In genomic region chr2:134465228-134465627, GRCh38 we compare ENCODE assay signal across 15 cellular contexts.
"Had no signal": no experiment of that assay in that cellular context is flagged by ENCODE, and none has a peak within 500 bp of the region (broad histone marks: within the 10 kb centered on the region; RNA-seq: fewer than 3 reads in every experiment).

No MANE protein-coding gene starts in this region.

- H3K27ac ChIP-seq: esophagus squamous epithelium, parathyroid adenoma, psoas muscle, tibial artery, upper lobe of right lung had no signal

- H3K27ac Mint-ChIP-seq: natural killer cell treated with Interleukin-12 subunit alpha and Interleukin-12 subunit beta and Interleukin-15 and Interleukin-18, amount 100 ng/mL, for 72 hours; stimulated activated effector memory CD8-positive, alpha-beta T cell treated with anti-CD3 and anti-CD28 coated beads, Interleukin-12 subunit alpha, Interleukin-12 subunit beta, amount 100 ng/mL, for 72 hours had no signal

- H3K4me1 Mint-ChIP-seq: stimulated activated effector memory CD8-positive, alpha-beta T cell treated with anti-CD3 and anti-CD28 coated beads, Interleukin-12 subunit alpha, Interleukin-12 subunit beta, amount 100 ng/mL, for 72 hours had no signal

- DNase-seq: dermis blood vessel endothelial cell; esophagus squamous epithelium; foreskin fibroblast; mammary epithelial cell; midbrain; occipital lobe; psoas muscle; stimulated activated CD4-positive, alpha-beta T cell treated with anti-CD3 and anti-CD28 coated beads, Interleukin-2, amount 100 ng/mL, for 48 hours; stimulated activated naive CD8-positive, alpha-beta T cell treated with anti-CD3 and anti-CD28 coated beads, Interleukin-15, Interleukin-2, amounts not matched to agents 100 U/mL and 50 U/mL, for 24 hours; upper lobe of right lung had no signal

- H3K36me3 Mint-ChIP-seq: natural killer cell treated with Interleukin-12 subunit alpha and Interleukin-12 subunit beta and Interleukin-15 and Interleukin-18, amount 100 ng/mL, for 72 hours; stimulated activated effector memory CD8-positive, alpha-beta T cell treated with anti-CD3 and anti-CD28 coated beads, Interleukin-12 subunit alpha, Interleukin-12 subunit beta, amount 100 ng/mL, for 72 hours had no signal

- H3K4me3 ChIP-seq: esophagus squamous epithelium, psoas muscle, smooth muscle cell, tibial artery, upper lobe of right lung had no signal

- H3K9ac ChIP-seq: parathyroid adenoma had no signal

- H3K9me3 ChIP-seq: esophagus squamous epithelium, psoas muscle, tibial artery, upper lobe of right lung had no signal

- ATAC-seq: natural killer cell treated with Interleukin-12 subunit alpha and Interleukin-12 subunit beta and Interleukin-15 and Interleukin-18, amount 100 ng/mL, for 72 hours; psoas muscle; stimulated activated effector memory CD8-positive, alpha-beta T cell treated with anti-CD3 and anti-CD28 coated beads, Interleukin-12 subunit alpha, Interleukin-12 subunit beta, amount 100 ng/mL, for 72 hours; stimulated activated naive CD8-positive, alpha-beta T cell treated with anti-CD3 and anti-CD28 coated beads, Interleukin-15, Interleukin-2, amounts not matched to agents 100 U/mL and 50 U/mL, for 24 hours; upper lobe of right lung had no signal

- H3K27me3 ChIP-seq: esophagus squamous epithelium, tibial artery, upper lobe of right lung had no signal

- H3K4me1 ChIP-seq: esophagus squamous epithelium, parathyroid adenoma, psoas muscle, tibial artery, upper lobe of right lung had no signal

- H3K4me3 Mint-ChIP-seq: natural killer cell treated with Interleukin-12 subunit alpha and Interleukin-12 subunit beta and Interleukin-15 and Interleukin-18, amount 100 ng/mL, for 72 hours; stimulated activated effector memory CD8-positive, alpha-beta T cell treated with anti-CD3 and anti-CD28 coated beads, Interleukin-12 subunit alpha, Interleukin-12 subunit beta, amount 100 ng/mL, for 72 hours had no signal

- H3K9me3 Mint-ChIP-seq: natural killer cell treated with Interleukin-12 subunit alpha and Interleukin-12 subunit beta and Interleukin-15 and Interleukin-18, amount 100 ng/mL, for 72 hours; stimulated activated effector memory CD8-positive, alpha-beta T cell treated with anti-CD3 and anti-CD28 coated beads, Interleukin-12 subunit alpha, Interleukin-12 subunit beta, amount 100 ng/mL, for 72 hours had no signal

- H3K27me3 Mint-ChIP-seq: natural killer cell treated with Interleukin-12 subunit alpha and Interleukin-12 subunit beta and Interleukin-15 and Interleukin-18, amount 100 ng/mL, for 72 hours had no signal

- H3K36me3 ChIP-seq: esophagus squamous epithelium, tibial artery, upper lobe of right lung had no signal
